ENCODE assay signal across 31 cellular contexts in the genomic region with DNA sequence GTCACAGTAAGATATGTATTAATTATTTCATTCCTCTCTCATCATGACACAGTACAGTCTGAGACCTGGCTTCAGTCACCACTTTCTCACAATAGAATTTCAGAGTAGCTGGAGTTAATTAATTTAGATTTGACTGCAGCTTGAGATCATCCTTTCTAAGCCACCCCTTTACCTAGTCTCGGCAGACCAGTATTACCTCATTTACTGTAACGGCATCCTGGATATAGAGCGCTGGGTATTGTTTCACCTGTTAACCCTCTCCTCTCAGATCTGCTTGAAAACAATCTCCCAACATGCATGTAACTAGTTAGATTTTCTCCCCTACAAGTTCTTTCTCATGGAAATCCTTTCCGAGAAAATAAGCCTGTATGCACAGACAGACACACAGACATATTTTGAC.
"Had no signal": no experiment of that assay in that cellular context is flagged by ENCODE, and none has a peak within 500 bp of the region (broad histone marks: within the 10 kb centered on the region; RNA-seq: fewer than 3 reads in every experiment).

No MANE protein-coding gene starts in this region.

- H3K36me3 ChIP-seq: brain microvascular endothelial cell, cardiac muscle cell, Peyer's patch, SJSA1 had no signal

- H3K9me3 ChIP-seq: Peyer's patch, SJSA1 had no signal

- H3K4me1 Mint-ChIP-seq: activated CD4-positive, alpha-beta T cell treated with anti-CD3 and anti-CD28 coated beads, Interleukin-2, amount 10 ng/mL, durations not matched to agents 24 days and 14 days; activated T-helper 17 cell treated with anti-CD3 and anti-CD28 coated beads, Interleukin-2, amount 50 U/mL, for 72 hours; central memory CD8-positive, alpha-beta T cell had no signal

- H3K27ac Mint-ChIP-seq: activated CD4-positive, alpha-beta T cell treated with anti-CD3 and anti-CD28 coated beads, Interleukin-2, amount 10 ng/mL, durations not matched to agents 24 days and 14 days; activated CD8-positive, alpha-beta T cell treated with anti-CD3 and anti-CD28 coated beads for 36 hours; activated naive CD8-positive, alpha-beta T cell treated with anti-CD3 and anti-CD28 coated beads for 36 hours; activated T-cell treated with anti-CD3 and anti-CD28 coated beads, Interleukin-2, amount 50 U/mL, for 72 hours; activated T-helper 17 cell treated with anti-CD3 and anti-CD28 coated beads, Interleukin-2, amount 50 U/mL, for 72 hours had no signal

- H3K9me3 Mint-ChIP-seq: activated CD4-positive, alpha-beta T cell treated with anti-CD3 and anti-CD28 coated beads, Interleukin-2, amount 10 ng/mL, durations not matched to agents 24 days and 14 days; activated CD8-positive, alpha-beta T cell treated with anti-CD3 and anti-CD28 coated beads for 36 hours; activated naive CD8-positive, alpha-beta T cell treated with anti-CD3 and anti-CD28 coated beads for 36 hours; activated T-cell treated with anti-CD3 and anti-CD28 coated beads, Interleukin-2, amount 50 U/mL, for 72 hours; activated T-helper 17 cell treated with anti-CD3 and anti-CD28 coated beads, Interleukin-2, amount 50 U/mL, for 72 hours; central memory CD8-positive, alpha-beta T cell had no signal

- H3K27ac ChIP-seq: brain microvascular endothelial cell, cardiac muscle cell, Peyer's patch, SJSA1 had no signal

- H3K4me1 ChIP-seq: Peyer's patch, SJSA1 had no signal

- H3K27me3 Mint-ChIP-seq: activated CD4-positive, alpha-beta T cell treated with anti-CD3 and anti-CD28 coated beads, Interleukin-2, amount 10 ng/mL, durations not matched to agents 24 days and 14 days; activated CD8-positive, alpha-beta T cell treated with anti-CD3 and anti-CD28 coated beads for 36 hours; activated T-helper 17 cell treated with anti-CD3 and anti-CD28 coated beads, Interleukin-2, amount 50 U/mL, for 72 hours had no signal

- H3K27me3 ChIP-seq: brain microvascular endothelial cell, Peyer's patch, SJSA1 had no signal

- H3K4me3 Mint-ChIP-seq: activated CD4-positive, alpha-beta T cell treated with anti-CD3 and anti-CD28 coated beads, Interleukin-2, amount 10 ng/mL, durations not matched to agents 24 days and 14 days; activated CD8-positive, alpha-beta T cell treated with anti-CD3 and anti-CD28 coated beads for 36 hours; activated naive CD8-positive, alpha-beta T cell treated with anti-CD3 and anti-CD28 coated beads for 36 hours; activated T-cell treated with anti-CD3 and anti-CD28 coated beads, Interleukin-2, amount 50 U/mL, for 72 hours; activated T-helper 17 cell treated with anti-CD3 and anti-CD28 coated beads, Interleukin-2, amount 50 U/mL, for 72 hours; central memory CD8-positive, alpha-beta T cell had no signal

- DNase-seq: activated CD4-positive, alpha-beta T cell treated with anti-CD3 and anti-CD28 coated beads, Interleukin-2, amount 10 ng/mL, durations not matched to agents 24 days and 14 days; activated CD4-positive, alpha-beta T cell treated with anti-CD3 and anti-CD28 coated beads, Interleukin-2, amount 50 U/mL, for 4 hours; activated CD8-positive, alpha-beta T cell treated with anti-CD3 and anti-CD28 coated beads for 36 hours; activated effector memory CD4-positive, alpha-beta T cell treated with anti-CD3 and anti-CD28 coated beads, Interleukin-2, amount 50 U/mL, for 16 hours; activated naive CD4-positive, alpha-beta T cell; activated naive CD4-positive, alpha-beta T cell treated with anti-CD3 and anti-CD28 coated beads, Interleukin-2, amount 50 U/mL, for 16 hours; activated naive CD8-positive, alpha-beta T cell treated with anti-CD3 and anti-CD28 coated beads for 36 hours; activated T-cell treated with anti-CD3 and anti-CD28 coated beads, Interleukin-2, amount 50 U/mL, for 1 hour; activated T-cell treated with anti-CD3 and anti-CD28 coated beads, Interleukin-2, amount 50 U/mL, for 72 hours; amniotic stem cell; aorta; brain microvascular endothelial cell; MM.1S; MV-4-11; NCI-H1092; NCI-H1436 treated with DMSO at 0.1 percent for 48 hours; NCI-H1694 treated with DMSO at 0.1 percent for 48 hours; NCI-H2029; NCI-H2171; NCI-H510A; NCI-H69; NK-92 treated with Interleukin-12 subunit alpha and Interleukin-12 subunit beta, amount 100 ng/mL, for 24 hours; PC-3; Peyer's patch; RPMI8226; SHP77 treated with DMSO at 0.1 percent for 48 hours; T1000 had no signal

- ATAC-seq: activated CD8-positive, alpha-beta T cell treated with anti-CD3 and anti-CD28 coated beads for 36 hours; activated T-cell treated with anti-CD3 and anti-CD28 coated beads, Interleukin-2, amount 50 U/mL, for 72 hours; activated T-helper 17 cell treated with anti-CD3 and anti-CD28 coated beads, Interleukin-2, amount 50 U/mL, for 72 hours; PC-3 had no signal

- H3K36me3 Mint-ChIP-seq: activated naive CD8-positive, alpha-beta T cell treated with anti-CD3 and anti-CD28 coated beads for 36 hours had no signal

- H3K4me3 ChIP-seq: cardiac muscle cell, Peyer's patch, SJSA1 had no signal
